8 cellular contexts compared by ENCODE assay signal in the genomic region with DNA sequence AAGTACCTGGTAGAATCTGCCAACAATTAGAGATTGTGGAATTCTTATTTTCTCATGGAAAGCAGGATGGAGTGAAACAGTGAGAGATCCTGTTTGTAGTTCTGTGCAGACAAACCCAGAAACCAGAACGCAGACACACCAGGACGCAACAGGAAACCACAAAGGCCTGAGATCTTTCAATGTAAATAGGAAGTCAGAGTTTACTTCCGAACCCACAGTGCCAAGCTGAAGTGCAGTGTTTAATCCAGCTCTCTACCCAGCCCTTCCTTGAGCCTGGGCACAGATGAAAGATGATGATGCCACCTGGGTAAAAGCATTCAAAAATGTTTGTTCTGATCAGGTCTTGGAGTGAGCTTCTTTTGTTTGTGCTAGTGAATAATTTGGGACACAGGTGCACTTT.
DNase-seq lines count a peak whose midpoint lies in the region; ATAC-seq and TF ChIP-seq lines count a peak whose summit lies in the region.

No MANE protein-coding gene starts in this region.

- CTCF ChIA-PET in CD8-positive, alpha-beta memory T cell (lab: Charles Lee), result no interaction called here

- H3K4me1 ChIP-seq in CD8-positive, alpha-beta memory T cell (ENCODE audit: insufficient read depth, low read length), result peaks cover 21% of the 10 kb centered on the region
- H3K4me1 ChIP-seq in MM.1S (ENCODE audit: low read length), result peaks cover 37% of the 10 kb centered on the region

- no peaks in the 10 kb centered on the region for H3K79me2 ChIP-seq in MM.1S (ENCODE audit: low read length)

- ATAC-seq in GM21423 (IDR thresholded peaks at IDR 0.05; ENCODE audit: unreplicated experiment), result peak; percentile 86
- peak; percentile 97 to 99 for ATAC-seq in naive thymus-derived CD8-positive, alpha-beta T cell

- H3K9me2 ChIP-seq in MM.1S (replicated peaks; ENCODE audit: insufficient read depth, low read length), result no peaks in the 10 kb centered on the region

- no peaks in the 10 kb centered on the region for H4K20me1 ChIP-seq in MM.1S (ENCODE audit: insufficient read depth, low read length)

- peak overlapping the region; percentile 54 for H3K4me2 ChIP-seq in MM.1S (ENCODE audit: low read depth, low read length)

- peaks cover 10% of the 10 kb centered on the region for H3F3A ChIP-seq in MM.1S (ENCODE audit: insufficient read depth, low read length)

- H3K27me3 Mint-ChIP-seq in CD8-positive, alpha-beta memory T cell, result peaks cover 3 to 7% of the 10 kb centered on the region in 2 donors
- peaks cover 0 to 22% (median 4%) of the 10 kb centered on the region in 5 donors for H3K27me3 Mint-ChIP-seq in naive thymus-derived CD8-positive, alpha-beta T cell

- peak overlapping the region in 6 of 7 donors; percentile 53 to 72 (median 64) for H3K4me3 Mint-ChIP-seq in CD8-positive, alpha-beta memory T cell
- H3K4me3 Mint-ChIP-seq in naive thymus-derived CD8-positive, alpha-beta T cell, result peak overlapping the region in 9 of 10 donors; percentile 33 to 64 (median 56)

- H3K4me1 Mint-ChIP-seq in CD8-positive, alpha-beta memory T cell, result peaks cover 27 to 44% (median 40%) of the 10 kb centered on the region in 3 donors
- H3K4me1 Mint-ChIP-seq in naive thymus-derived CD8-positive, alpha-beta T cell, result peaks cover 9 to 27% (median 23%) of the 10 kb centered on the region in 4 donors

- POLR2A ChIA-PET in CD8-positive, alpha-beta memory T cell (lab: Charles Lee), result no interaction called here
- POLR2A ChIA-PET in naive thymus-derived CD8-positive, alpha-beta T cell (lab: Charles Lee), result no interaction called here

- no peaks in the 10 kb centered on the region for H3K36me3 ChIP-seq in CD8-positive, alpha-beta memory T cell (ENCODE audit: insufficient read depth, low read length)
- H3K36me3 ChIP-seq in MM.1S (replicated peaks; ENCODE audit: insufficient read depth, low read length), result no peaks in the 10 kb centered on the region

- H3K36me3 Mint-ChIP-seq in CD8-positive, alpha-beta memory T cell, result peaks cover 0 to 12% (median 3%) of the 10 kb centered on the region in 3 donors
- H3K36me3 Mint-ChIP-seq in naive thymus-derived CD8-positive, alpha-beta T cell, result peaks cover 5 to 10% (median 7%) of the 10 kb centered on the region in 3 donors

- DNase-seq in CD8-positive, alpha-beta memory T cell, result peak; percentile 2 to 59 (median 41)
- DNase-seq in MM.1S, result peak; percentile 81
- peak; percentile 1 to 5 for DNase-seq in activated CD4-positive, alpha-beta T cell treated with anti-CD3 and anti-CD28 coated beads, Interleukin-2, amount 50 U/mL, for 48 hours
- peak in 9 of 10 donors; percentile 2 to 64 (median 36) for DNase-seq in naive thymus-derived CD8-positive, alpha-beta T cell
- no peak for DNase-seq in foreskin fibroblast
- DNase-seq in DMS53 treated with DMSO at 0.1 percent for 48 hours (lab: John Stamatoyannopoulos, UW; ENCODE audit: unreplicated experiment), result no peak
- DNase-seq in T1000 (lab: John Stamatoyannopoulos, UW), result no peak

- H3K4me3 ChIP-seq in CD8-positive, alpha-beta memory T cell (ENCODE audit: low read length), result no peak overlapping the region
- H3K4me3 ChIP-seq in MM.1S (ENCODE audit: low read length), result no peak overlapping the region; the same call in 1 of the 2 replicates
- H3K4me3 ChIP-seq in foreskin fibroblast (ENCODE audit: low read depth in 1 of 2, low read length in 2 of 2), result no peak overlapping the region

- H3K27ac ChIP-seq in CD8-positive, alpha-beta memory T cell (ENCODE audit: low read depth, low read length), result no peak overlapping the region
- peak overlapping the region; percentile 58 for H3K27ac ChIP-seq in MM.1S (ENCODE audit: low read length)

- TF ChIP-seq CTCF in MM.1S (IDR thresholded peaks at IDR 0.05; ENCODE audit: low read length), result no peak
- no peak for TF ChIP-seq CTCF in foreskin fibroblast (IDR thresholded peaks at IDR 0.05; ENCODE audit: low read depth, low read length)

- peaks cover 0 to 8% (median 7%) of the 10 kb centered on the region in 5 donors for H3K9me3 Mint-ChIP-seq in CD8-positive, alpha-beta memory T cell
- peaks cover 0 to 12% (median 5%) of the 10 kb centered on the region in 9 donors for H3K9me3 Mint-ChIP-seq in naive thymus-derived CD8-positive, alpha-beta T cell

- H3K27ac Mint-ChIP-seq in CD8-positive, alpha-beta memory T cell, result peak overlapping the region in 1 of 8 donors; percentile 31
- peak overlapping the region in 2 of 10 donors; percentile 17 to 33 for H3K27ac Mint-ChIP-seq in naive thymus-derived CD8-positive, alpha-beta T cell

- H3K9ac ChIP-seq in MM.1S (ENCODE audit: low read length), result peak overlapping the region; percentile 6; the same call in 1 of the 2 replicates

- H3K9me3 ChIP-seq in CD8-positive, alpha-beta memory T cell (ENCODE audit: low read length), result no peaks in the 10 kb centered on the region
- H3K9me3 ChIP-seq in MM.1S (replicated peaks; ENCODE audit: insufficient read depth, low read length), result no peaks in the 10 kb centered on the region

- H2AFZ ChIP-seq in MM.1S (ENCODE audit: low read length), result no peak overlapping the region

- no peaks in the 10 kb centered on the region for H3K27me3 ChIP-seq in CD8-positive, alpha-beta memory T cell (ENCODE audit: insufficient read depth, low read length, poor library complexity, severe bottlenecking)
- no peaks in the 10 kb centered on the region for H3K27me3 ChIP-seq in MM.1S (replicated peaks; ENCODE audit: insufficient read depth, low read length)

Comparison
In these comparisons a context has a peak if more than half of its experiments do, and no peak if none do; other contexts are left out.
1. DNase-seq: peak in CD8-positive, alpha-beta memory T cell (5 of 5), MM.1S (single experiment), activated CD4-positive, alpha-beta T cell treated with anti-CD3 and anti-CD28 coated beads, Interleukin-2, amount 50 U/mL, for 48 hours (2 of 2) and naive thymus-derived CD8-positive, alpha-beta T cell (9 of 10); none in foreskin fibroblast (0 of 2), DMS53 treated with DMSO at 0.1 percent for 48 hours (single experiment) and T1000 (single experiment).